8 cellular contexts compared by ENCODE assay signal in the genomic region with DNA sequence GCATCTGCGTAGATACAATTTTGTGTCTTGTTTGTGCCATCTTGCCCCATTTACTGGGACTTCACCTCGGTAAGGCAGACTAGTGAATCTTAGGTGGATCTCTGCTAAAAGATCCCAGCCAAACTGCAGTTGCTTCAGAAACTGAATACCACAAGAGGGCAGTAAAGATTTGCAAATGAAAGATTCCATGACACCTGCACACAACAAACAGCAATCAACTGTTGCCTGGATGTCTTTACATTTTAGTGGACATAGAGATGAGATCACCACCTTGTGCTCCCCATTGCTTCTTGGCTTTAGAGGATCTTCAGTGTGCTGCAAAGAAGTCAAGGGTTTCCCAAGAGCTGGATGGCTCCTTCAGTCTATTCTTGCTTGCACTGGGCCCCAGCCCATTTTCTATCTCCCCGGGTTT.
DNase-seq lines count a peak whose midpoint lies in the region; ATAC-seq and TF ChIP-seq lines count a peak whose summit lies in the region.

No MANE protein-coding gene starts in this region.

- WGBS in psoas muscle, 3 donors, result 15 to 30% (median 16%) methylated on average over 3 of the region's 3 CpGs

- DNase-seq in DMS53 treated with DMSO at 0.1 percent for 48 hours (lab: John Stamatoyannopoulos, UW; ENCODE audit: unreplicated experiment), result peak; percentile 83
- DNase-seq in NCI-H2227 (lab: John Stamatoyannopoulos, UW; ENCODE audit: unreplicated experiment), result peak; percentile 92
- DNase-seq in activated CD8-positive, alpha-beta memory T cell treated with anti-CD3 and anti-CD28 coated beads, Interleukin-2, amount 10 ng/mL, durations not matched to agents 7 days and 5 days, result peak; percentile 45
- DNase-seq in cardiac muscle cell (ENCODE audit: low read depth in 1 of 2, low spot score in 1 of 2), result peak; percentile 71 to 79
- DNase-seq in psoas muscle, result no peak
- no peak for DNase-seq in HK-2 (ENCODE audit: unreplicated experiment)

- H3K27ac ChIP-seq in cardiac muscle cell (no peak overlapping the region), psoas muscle (no peak overlapping the region)

- H3K36me3 Mint-ChIP-seq in activated CD8-positive, alpha-beta memory T cell treated with anti-CD3 and anti-CD28 coated beads, Interleukin-2, amount 10 ng/mL, durations not matched to agents 7 days and 5 days, result peaks cover 10% of the 10 kb centered on the region

- intact Hi-C loops in psoas muscle (cut with DNase I), result loop anchor here (1.0 to 2.0 kb wide), 3 partner anchors 11 to 191 kb away; no protein-coding TSS in a partner anchor

- H3K4me3 ChIP-seq in cardiac muscle cell (no peak overlapping the region), psoas muscle (no peak overlapping the region)

- no peaks in the 10 kb centered on the region for H3K36me3 ChIP-seq in cardiac muscle cell
- H3K36me3 ChIP-seq in psoas muscle (ENCODE audit: insufficient read depth in 1 of 2, low read depth in 1 of 2), result no peaks in the 10 kb centered on the region

- TF ChIP-seq CTCF in cardiac muscle cell (IDR thresholded peaks at IDR 0.05; ENCODE audit: low read depth, low read length), result peak; percentile 66
- peak; percentile 71 for TF ChIP-seq CTCF in psoas muscle (IDR thresholded peaks at IDR 0.05)

- ATAC-seq in HG02623 (IDR thresholded peaks at IDR 0.05; ENCODE audit: unreplicated experiment) (peak; percentile 41), psoas muscle (peak; percentile 65 to 88 (median 72)), HG03159 (IDR thresholded peaks at IDR 0.05; ENCODE audit: unreplicated experiment) (no peak)
- ATAC-seq in activated CD8-positive, alpha-beta memory T cell treated with anti-CD3 and anti-CD28 coated beads, Interleukin-2, amount 10 ng/mL, durations not matched to agents 7 days and 5 days, result peak; percentile 28

- H3K27me3 Mint-ChIP-seq in activated CD8-positive, alpha-beta memory T cell treated with anti-CD3 and anti-CD28 coated beads, Interleukin-2, amount 10 ng/mL, durations not matched to agents 7 days and 5 days, result no peaks in the 10 kb centered on the region

- no peaks in the 10 kb centered on the region for H3K27me3 ChIP-seq in cardiac muscle cell
- no peaks in the 10 kb centered on the region for H3K27me3 ChIP-seq in psoas muscle (ENCODE audit: insufficient read depth in 3 of 3, low read length in 2 of 3)

- H3K4me3 Mint-ChIP-seq in activated CD8-positive, alpha-beta memory T cell treated with anti-CD3 and anti-CD28 coated beads, Interleukin-2, amount 10 ng/mL, durations not matched to agents 7 days and 5 days, result no peak overlapping the region

- H3K9me3 Mint-ChIP-seq in activated CD8-positive, alpha-beta memory T cell treated with anti-CD3 and anti-CD28 coated beads, Interleukin-2, amount 10 ng/mL, durations not matched to agents 7 days and 5 days (ENCODE audit: low read depth), result no peaks in the 10 kb centered on the region

- H3K4me1 Mint-ChIP-seq in activated CD8-positive, alpha-beta memory T cell treated with anti-CD3 and anti-CD28 coated beads, Interleukin-2, amount 10 ng/mL, durations not matched to agents 7 days and 5 days, result peaks cover 76% of the 10 kb centered on the region

- H3K9me3 ChIP-seq in cardiac muscle cell (ENCODE audit: low read depth) (no peaks in the 10 kb centered on the region), psoas muscle (no peaks in the 10 kb centered on the region)

- H3K4me1 ChIP-seq in cardiac muscle cell (ENCODE audit: low read depth) (peaks cover 41% of the 10 kb centered on the region), psoas muscle (peaks cover 9% of the 10 kb centered on the region)

- CTCF ChIA-PET in activated CD8-positive, alpha-beta memory T cell treated with anti-CD3 and anti-CD28 coated beads, Interleukin-2, amount 10 ng/mL, durations not matched to agents 7 days and 5 days (lab: Charles Lee), result interaction anchor here (0.8 to 1.1 kb wide), 2 partner anchors 12 to 189 kb away, joined by 3 to 7 read pairs; no protein-coding TSS in a partner anchor

- peak overlapping the region; percentile 64 for H3K27ac Mint-ChIP-seq in activated CD8-positive, alpha-beta memory T cell treated with anti-CD3 and anti-CD28 coated beads, Interleukin-2, amount 10 ng/mL, durations not matched to agents 7 days and 5 days

Comparison
In these comparisons a context has a peak if more than half of its experiments do, and no peak if none do; other contexts are left out.
1. DNase-seq: peak in DMS53 treated with DMSO at 0.1 percent for 48 hours (single experiment), NCI-H2227 (single experiment), activated CD8-positive, alpha-beta memory T cell treated with anti-CD3 and anti-CD28 coated beads, Interleukin-2, amount 10 ng/mL, durations not matched to agents 7 days and 5 days (single experiment) and cardiac muscle cell (2 of 2); none in psoas muscle (0 of 2) and HK-2 (single experiment).